In the genomic region with DNA sequence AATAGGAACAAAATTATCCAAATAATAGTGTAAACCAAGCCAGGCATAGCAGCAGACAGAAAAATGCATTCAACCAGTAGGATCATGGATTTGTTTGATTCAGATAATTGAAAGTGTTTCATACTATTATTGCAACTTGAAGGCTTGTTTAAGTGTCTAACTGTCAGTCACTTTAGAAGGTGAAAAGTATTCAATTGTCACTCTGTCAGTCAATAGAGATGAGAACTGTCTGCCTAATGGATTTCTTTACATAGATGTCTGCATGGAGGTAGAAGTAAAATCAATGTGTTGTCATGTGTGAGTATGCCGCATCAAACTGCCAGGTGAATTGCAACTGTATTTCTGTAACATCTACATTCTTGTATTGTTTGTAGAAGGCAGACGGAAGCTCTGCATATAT, we compare ENCODE assay signal across 8 cellular contexts.
"Had no signal": no experiment of that assay in that cellular context is flagged by ENCODE, and none has a peak within 500 bp of the region (broad histone marks: within the 10 kb centered on the region; RNA-seq: fewer than 3 reads in every experiment).

No MANE protein-coding gene starts in this region.

- H3K4me2 ChIP-seq: KMS-11 had no signal

- H3K9ac ChIP-seq: GM23248, KMS-11 had no signal

- DNase-seq: GM23248, GOT3, H7, HCEC 1CT, KBM-7 had no signal

- H3K27ac ChIP-seq: GM23248, KMS-11 had no signal

- H3K27me3 Mint-ChIP-seq: IgD-negative memory B cell had no signal

- H3K4me3 Mint-ChIP-seq: IgD-negative memory B cell had no signal

- H3K4me3 ChIP-seq: GM23248 had no signal

- H3K27ac Mint-ChIP-seq: IgD-negative memory B cell had no signal

- H3K9me3 Mint-ChIP-seq: IgD-negative memory B cell had no signal

- FAIRE-seq: HTR-8/SVneo had no signal

- H2AFZ ChIP-seq: GM23248 had no signal
